Comparison of ENCODE assay signal across 10 cellular contexts in the genomic region with DNA sequence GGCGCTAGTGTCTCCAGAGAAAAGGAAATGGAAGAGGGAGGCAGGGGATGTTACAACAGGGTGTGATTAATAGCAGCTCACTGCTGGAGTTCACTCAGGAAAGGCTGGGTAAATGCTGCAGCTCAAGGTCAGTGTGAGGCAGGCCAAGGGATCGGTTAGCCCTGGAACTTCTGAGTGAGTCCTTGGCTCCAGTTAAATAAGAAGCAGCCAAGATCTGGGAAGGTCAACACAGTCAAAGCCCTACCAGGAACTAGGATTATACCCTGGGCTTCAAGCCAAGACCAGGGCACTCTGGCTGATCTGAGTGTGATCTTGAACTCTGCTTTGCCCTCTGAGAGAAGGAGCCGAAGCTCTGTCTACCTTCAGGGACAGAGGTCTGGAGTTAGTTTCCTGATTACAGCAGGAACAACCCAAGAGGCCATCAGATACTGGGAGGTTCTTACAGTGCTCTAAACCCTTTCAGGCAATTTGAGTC. TPM values are rescaled to one million over a fixed set of nuclear protein-coding genes. Genes with fewer than 3 reads are reported as not detected.
DNase-seq lines count a peak whose midpoint lies in the region; ATAC-seq, FAIRE-seq and TF ChIP-seq lines count a peak whose summit lies in the region.
"Had no signal": no experiment of that assay in that cellular context is flagged by ENCODE, and none has a peak within 500 bp of the region (broad histone marks: within the 10 kb centered on the region; RNA-seq: fewer than 3 reads in every experiment).

No MANE protein-coding gene starts in this region.

- H3K4me2 ChIP-seq in K562 (ENCODE audit: insufficient read depth, low read length): peak overlapping the region; percentile 30; the same call in 1 of the 2 replicates

- peaks cover 12 to 37% of the 10 kb centered on the region in 2 experiments for H3K4me1 ChIP-seq in K562 (replicated peaks in 1 of 2; ENCODE audit: control insufficient read depth in 2 of 2, insufficient read depth in 2 of 2, low read length in 2 of 2)
- H3K4me1 ChIP-seq in testis: peaks cover 43% of the 10 kb centered on the region
- H3K4me1 ChIP-seq in naive thymus-derived CD4-positive, alpha-beta T cell (ENCODE audit: control insufficient read depth in 2 of 2, insufficient read depth in 2 of 2, low read length in 2 of 2): no peaks in the 10 kb centered on the region

- H3K4me3 Mint-ChIP-seq in naive thymus-derived CD4-positive, alpha-beta T cell: no peak overlapping the region
- H3K4me3 Mint-ChIP-seq: naive B cell had no signal

- peak in 1 of 4 experiments; percentile 36 for DNase-seq in K562 (ENCODE audit: extremely low read depth in 1 of 4, low spot score in 3 of 4)
- peak; percentile 77 for DNase-seq in kidney tubule cell (ENCODE audit: low spot score)
- peak; percentile 81 for DNase-seq in testis
- no peak for DNase-seq in naive thymus-derived CD4-positive, alpha-beta T cell
- no peak for DNase-seq in NOMO-1 (lab: John Stamatoyannopoulos, UW; ENCODE audit: unreplicated experiment in 2 of 2)
- DNase-seq: activated CD8-positive, alpha-beta memory T cell treated with anti-CD3 and anti-CD28 coated beads for 24 hours; naive B cell had no signal

- TF ChIP-seq EP300 in Ishikawa (IDR thresholded peaks at IDR 0.05; ENCODE audit: borderline replicate concordance): peak; percentile 85
- no peak for TF ChIP-seq EP300 in K562 (IDR thresholded peaks at IDR 0.05; ENCODE audit: low read length)

- H3K4me3 ChIP-seq in K562: no peak overlapping the region
- H3K4me3 ChIP-seq in testis: no peak overlapping the region
- no peak overlapping the region for H3K4me3 ChIP-seq in naive thymus-derived CD4-positive, alpha-beta T cell (ENCODE audit: low read length)

- H3K27me3 Mint-ChIP-seq in naive thymus-derived CD4-positive, alpha-beta T cell: peaks cover 0 to 20% (median 3%) of the 10 kb centered on the region in 5 donors
- H3K27me3 Mint-ChIP-seq: naive B cell had no signal

- 0 out of 2 replicates have a peak overlapping the region, but pooled peaks have one; percentile 33 for H2AFZ ChIP-seq in K562 (ENCODE audit: low read depth, low read length)

- TF ChIP-seq RAD21 in Ishikawa (IDR thresholded peaks at IDR 0.05; ENCODE audit: low read depth) (peak; percentile 6; the same call in 1 of the 2 replicates), K562 (CRISPR knock-in tag; conservative IDR thresholded peaks at IDR 0.05 in 1 of 2, IDR thresholded peaks at IDR 0.05 in 1 of 2) (no peak)

- H3K9me3 Mint-ChIP-seq in naive thymus-derived CD4-positive, alpha-beta T cell: no peaks in the 10 kb centered on the region
- H3K9me3 Mint-ChIP-seq: naive B cell had no signal

- POLR2A ChIA-PET in K562 (lab: Yijun Ruan, JAX): interaction anchor here (0.7 to 1.3 kb wide), 7 partner anchors 9 to 592 kb away, joined by 3 to 5 read pairs (median 3); no protein-coding TSS in a partner anchor
- POLR2A ChIA-PET in naive thymus-derived CD4-positive, alpha-beta T cell (lab: Charles Lee): no interaction called here

- intact Hi-C loops in K562 (cut with micrococcal nuclease): no loop called here
- intact Hi-C loops in testis (cut with DNase I; ENCODE audit: low total_unique reads): no loop called here
- intact Hi-C loops in naive thymus-derived CD4-positive, alpha-beta T cell (cut with micrococcal nuclease): no loop called here

- H3K9ac ChIP-seq in K562 (ENCODE audit: insufficient read depth in 1 of 2, low read depth in 2 of 2, low read length in 2 of 2): peak overlapping the region in 1 of 2 experiments; percentile 26; a peak in 1 of 4 replicates

- in situ Hi-C loops in K562 (cut with MboI): no loop called here

- H3K9me3 ChIP-seq in K562 (replicated peaks; ENCODE audit: control insufficient read depth, insufficient read depth, low read depth, low read length): no peaks in the 10 kb centered on the region
- no peaks in the 10 kb centered on the region for H3K9me3 ChIP-seq in testis
- H3K9me3 ChIP-seq in naive thymus-derived CD4-positive, alpha-beta T cell (ENCODE audit: control insufficient read depth in 2 of 3, low read length in 3 of 3): no peaks in the 10 kb centered on the region

- H3K27ac Mint-ChIP-seq in naive thymus-derived CD4-positive, alpha-beta T cell: peak overlapping the region in 1 of 9 donors; percentile 66
- H3K27ac Mint-ChIP-seq: naive B cell had no signal

- CTCF ChIA-PET in K562 (lab: Yijun Ruan, JAX; ENCODE audit: low intra/inter-chr PET ratio): no interaction called here
- CTCF ChIA-PET in naive thymus-derived CD4-positive, alpha-beta T cell (lab: Charles Lee): interaction anchor here (0.6 kb wide), 1 partner anchor 52 kb away, joined by 4 read pairs; no protein-coding TSS in a partner anchor

- H4K20me1 ChIP-seq in K562 (replicated peaks; ENCODE audit: control insufficient read depth, insufficient read depth, low read length): no peaks in the 10 kb centered on the region

- H3K36me3 Mint-ChIP-seq in naive thymus-derived CD4-positive, alpha-beta T cell: no peaks in the 10 kb centered on the region
- H3K36me3 Mint-ChIP-seq: naive B cell had no signal

- no peak for TF ChIP-seq POLR2A in K562 (conservative IDR thresholded peaks at IDR 0.05)
- no peak for TF ChIP-seq POLR2A in testis (IDR thresholded peaks at IDR 0.05)

- H3K9me1 ChIP-seq in K562 (ENCODE audit: control insufficient read depth, insufficient read depth, low read length): no peaks in the 10 kb centered on the region

- no peaks in the 10 kb centered on the region for H3K4me1 Mint-ChIP-seq in naive thymus-derived CD4-positive, alpha-beta T cell
- H3K4me1 Mint-ChIP-seq: naive B cell had no signal

- WGBS in K562 (ENCODE audit: insufficient coverage, low coverage, missing lambda C conversion rate): 16% methylated on average over 3 of the region's 3 CpGs
- WGBS in testis, 2 donors: 22 to 25% methylated on average over 3 of the region's 3 CpGs

- BruUV-seq in K562 (replicated peaks; lab: Mats Ljungman, UMichigan): no TSS peak

- peak; percentile 60 for ATAC-seq in K562
- no peak for ATAC-seq in GM18868 (IDR thresholded peaks at IDR 0.05; ENCODE audit: unreplicated experiment)
- no peak for ATAC-seq in naive thymus-derived CD4-positive, alpha-beta T cell
- ATAC-seq in HG03280 (IDR thresholded peaks at IDR 0.05; ENCODE audit: unreplicated experiment): no peak

- no peaks in the 10 kb centered on the region for H3K36me3 ChIP-seq in K562 (ENCODE audit: control insufficient read depth, insufficient read depth, low read length)
- H3K36me3 ChIP-seq in testis (ENCODE audit: low read depth, missing control alignments): no peaks in the 10 kb centered on the region
- H3K36me3 ChIP-seq in naive thymus-derived CD4-positive, alpha-beta T cell (ENCODE audit: control insufficient read depth in 2 of 3, insufficient read depth in 3 of 3, low read length in 3 of 3): no peaks in the 10 kb centered on the region

- no peaks in the 10 kb centered on the region for H3K27me3 ChIP-seq in K562 (ENCODE audit: control insufficient read depth in 2 of 2, insufficient read depth in 2 of 2, low read length in 2 of 2)
- H3K27me3 ChIP-seq in testis: no peaks in the 10 kb centered on the region
- no peaks in the 10 kb centered on the region for H3K27me3 ChIP-seq in naive thymus-derived CD4-positive, alpha-beta T cell (ENCODE audit: control insufficient read depth in 2 of 2, insufficient read depth in 2 of 2, low read length in 2 of 2)

- TF ChIP-seq CTCF in K562 (IDR thresholded peaks at IDR 0.05 in 2 of 3, conservative IDR thresholded peaks at IDR 0.05 in 1 of 3; ENCODE audit: insufficient read depth in 2 of 3, low read depth in 1 of 3, low read length in 3 of 3) (no peak), testis (IDR thresholded peaks at IDR 0.05) (no peak)

- no peak for FAIRE-seq in K562 (lab: Jason Lieb, UNC)

- H3K79me2 ChIP-seq in K562 (ENCODE audit: control insufficient read depth, insufficient read depth, low read length): peaks cover under 1% of the 10 kb centered on the region; the same call in 1 of the 3 replicates

- H3K27ac ChIP-seq in K562 (ENCODE audit: extremely low read depth, low read depth, low read length) (peak overlapping the region; percentile 66; the same call in 2 of the 3 replicates), testis (peak overlapping the region; percentile 66 to 70)
- H3K27ac ChIP-seq in naive thymus-derived CD4-positive, alpha-beta T cell (ENCODE audit: low read depth, low read length): no peak overlapping the region

TF ChIP-seq in K562, 482 proteins besides CTCF, POLR2A, EP300 and RAD21 (continues in another document):
- no peak for TF ChIP-seq TCF7 (IDR thresholded peaks at IDR 0.05; ENCODE audit: borderline replicate concordance)

RNA-seq across cellular contexts. Expression of gene TPD52L1, which starts 44.3 kb away (rescaled TPM):
- total RNA-seq in K562 (2011; cell fraction: chromatin; rRNA removed; ENCODE audit: low replicate concordance): 22.0 and 54.6 TPM in 2 replicates
- total RNA-seq in K562 (2011; cell fraction: nucleolus; rRNA removed): 15.3 and 21.8 TPM in 2 replicates
- total RNA-seq in K562 (2011; cell fraction: nucleoplasm; rRNA removed): 31.1 and 46.6 TPM in 2 replicates
- total RNA-seq in K562 (2014; rRNA removed) (122 and 126 TPM in 2 replicates), K562 (2014; rRNA removed; fragmentation: Illumina TruSeq; extraction: Trizol) (70.2 and 71.7 TPM in 2 replicates), K562 (2015; rRNA removed; fragmentation: Illumina TruSeq; extraction: Trizol) (56.3 and 61.5 TPM in 2 replicates), K562 (2021) (74.0 and 75.7 TPM in 2 replicates), testis (10 to 100 TPM; 20.6 to 22.5 TPM)
- polyA plus RNA-seq in K562 (2011; rRNA removed) (124 TPM in 2 replicates), K562 (2014; fragmentation: Illumina TruSeq; extraction: Trizol) (97.4 and 103 TPM in 2 replicates), K562 (2014; fragmentation: Nextera tagmentation; extraction: Ambion mirVana) (10 to 100 TPM; 12.9 to 17.1 TPM), K562 (2014; rRNA removed) (148 and 149 TPM in 2 replicates), testis (ENCODE audit: insufficient read depth, low read depth, low replicate concordance) (22.1 TPM)
- polyA plus RNA-seq in K562 (2011; cell fraction: cytosol; rRNA removed): 102 and 124 TPM in 2 replicates
- 44.4 and 63.0 TPM in 2 replicates for polyA plus RNA-seq in K562 (2011; cell fraction: nucleus; rRNA removed)
- 55.0 and 126 TPM in 2 replicates for polyA plus RNA-seq in K562 (2012)
- polyA minus RNA-seq in K562 (2011; rRNA and poly(A)+ RNA removed): 92.2 and 93.3 TPM in 2 replicates
- 28.4 and 31.1 TPM in 2 replicates for polyA minus RNA-seq in K562 (2011; cell fraction: cytosol; rRNA and poly(A)+ RNA removed)
- polyA minus RNA-seq in K562 (2011; cell fraction: nucleus; rRNA and poly(A)+ RNA removed): 21.4 and 41.2 TPM in 2 replicates
- total RNA-seq in naive thymus-derived CD4-positive, alpha-beta T cell: under 1 TPM in 1 of 5 experiments, not detected in 4; 0.15 TPM
- polyA plus RNA-seq in naive thymus-derived CD4-positive, alpha-beta T cell: under 1 TPM; 0.56 to 0.67 TPM

Comparison
In these comparisons a context has a peak if more than half of its experiments do, and no peak if none do; other contexts are left out.
1. DNase-seq: peak in kidney tubule cell (single experiment) and testis (single experiment); none in naive thymus-derived CD4-positive, alpha-beta T cell (0 of 9) and NOMO-1 (0 of 2).
2. RNA of gene TPD52L1, which starts 44.3 kb away (total RNA-seq): 15.3 to 126 TPM in K562 and 20.6 to 22.5 TPM in testis; 0.15 TPM in naive thymus-derived CD4-positive, alpha-beta T cell; every median in the first group is over 10 times any median in the second.